16 cellular contexts compared by ENCODE assay signal in genomic region chr3:101262393-101263240, GRCh38. TPM values are rescaled to one million over a fixed set of nuclear protein-coding genes. Genes with fewer than 3 reads are reported as not detected.
DNase-seq lines count a peak whose midpoint lies in the region; ATAC-seq and TF ChIP-seq lines count a peak whose summit lies in the region.
"Had no signal": no experiment of that assay in that cellular context is flagged by ENCODE, and none has a peak within 500 bp of the region (broad histone marks: within the 10 kb centered on the region; RNA-seq: fewer than 3 reads in every experiment).

No MANE protein-coding gene starts in this region.

- H3K4me1 ChIP-seq in heart right ventricle = peaks cover 0 to 11% (median 4%) of the 10 kb centered on the region in 9 donors
- H3K4me1 ChIP-seq: gastrocnemius medialis, left lung had no signal

- peak; percentile 64 for ATAC-seq in GM18909 (IDR thresholded peaks at IDR 0.05; ENCODE audit: poor library complexity, unreplicated experiment)
- ATAC-seq in GM21717 (IDR thresholded peaks at IDR 0.05; ENCODE audit: unreplicated experiment) = peak; percentile 95
- peak; percentile 95 for ATAC-seq in HG03342 (IDR thresholded peaks at IDR 0.05; ENCODE audit: unreplicated experiment)
- ATAC-seq in heart right ventricle = no peak
- ATAC-seq: gastrocnemius medialis, K562, left lung had no signal

- no peaks in the 10 kb centered on the region for H3K36me3 ChIP-seq in heart right ventricle
- H3K36me3 ChIP-seq: gastrocnemius medialis, left lung had no signal

- no peak for TF ChIP-seq CTCF in heart right ventricle (IDR thresholded peaks at IDR 0.05)

- H3K27ac ChIP-seq in heart right ventricle = no peak overlapping the region
- H3K27ac ChIP-seq: gastrocnemius medialis, left lung, SK-N-MC had no signal

- intact Hi-C loops in heart right ventricle (cut with DNase I) = no loop called here

- peak; percentile 34 for DNase-seq in medulla oblongata (ENCODE audit: extremely low spot score)
- no peak for DNase-seq in NCI-H82 treated with DMSO at 0.1 percent for 48 hours (lab: John Stamatoyannopoulos, UW; ENCODE audit: unreplicated experiment)
- no peak for DNase-seq in stimulated activated CD4-positive, alpha-beta T cell treated with anti-CD3 and anti-CD28 coated beads, Interleukin-15, amount 100 ng/mL, for 24 hours
- no peak for DNase-seq in heart right ventricle
- DNase-seq in T1000 (lab: John Stamatoyannopoulos, UW) = no peak
- DNase-seq: activated CD4-positive, alpha-beta T cell treated with anti-CD3 and anti-CD28 coated beads, Interleukin-2, amount 50 U/mL, for 1 hour; activated naive CD4-positive, alpha-beta T cell treated with Interleukin-2 at 50 U/mL for 16 hours; gastrocnemius medialis; HCEC 1CT; left lung; stimulated activated CD4-positive, alpha-beta T cell treated with anti-CD3 and anti-CD28 coated beads, Interleukin-2, amount 100 ng/mL, for 48 hours had no signal

- peaks cover 0 to 16% (median 4%) of the 10 kb centered on the region in 11 donors for H3K9me3 ChIP-seq in heart right ventricle
- H3K9me3 ChIP-seq: gastrocnemius medialis had no signal

- H3K27me3 ChIP-seq in heart right ventricle = no peaks in the 10 kb centered on the region
- H3K27me3 ChIP-seq: gastrocnemius medialis, left lung had no signal

- H3K4me3 ChIP-seq in heart right ventricle = no peak overlapping the region
- H3K4me3 ChIP-seq: gastrocnemius medialis, K562, left lung, SK-N-MC had no signal

RNA-seq across cellular contexts. Expression of gene IMPG2, which starts 57.8 kb away (rescaled TPM):
- total RNA-seq in heart right ventricle = under 1 TPM; 0.17 to 0.40 (median 0.21) TPM
- polyA plus RNA-seq in heart right ventricle = under 1 TPM in 1 of 2 donors, not detected in 1; 0.04 TPM

Comparison
In these comparisons a context has a peak if more than half of its experiments do, and no peak if none do; other contexts are left out.
1. ATAC-seq: peak in GM18909 (single experiment), GM21717 (single experiment) and HG03342 (single experiment); none in heart right ventricle (0 of 8).